ENCODE assay signal across 23 cellular contexts in the genomic region with DNA sequence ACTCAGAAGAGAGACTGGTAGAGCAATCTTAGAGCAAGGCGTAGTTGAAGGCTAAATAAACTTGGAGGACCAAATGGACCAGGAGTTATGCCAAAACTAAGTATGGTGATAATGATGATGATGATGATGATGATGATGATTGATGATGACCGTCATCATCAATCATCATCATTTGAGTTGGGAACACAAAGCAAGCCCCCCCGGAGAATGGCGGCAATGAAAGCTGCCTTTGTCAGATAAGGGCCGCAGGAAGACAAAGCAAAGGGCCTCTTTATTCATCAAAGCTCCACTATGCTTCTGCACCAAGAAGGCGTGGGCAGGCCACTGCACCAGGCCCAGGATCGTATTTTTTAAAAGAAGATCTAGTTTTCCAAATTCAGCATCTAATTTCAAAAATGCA.
DNase-seq lines count a peak whose midpoint lies in the region; ATAC-seq, FAIRE-seq and TF ChIP-seq lines count a peak whose summit lies in the region.
"Had no signal": no experiment of that assay in that cellular context is flagged by ENCODE, and none has a peak within 500 bp of the region (broad histone marks: within the 10 kb centered on the region; RNA-seq: fewer than 3 reads in every experiment).

No MANE protein-coding gene starts in this region.

- H3K79me2 ChIP-seq in HepG2 (ENCODE audit: insufficient read depth, low read length), result no peaks in the 10 kb centered on the region

- CTCF ChIA-PET in HepG2 (lab: Yijun Ruan, JAX; ENCODE audit: low intra/inter-chr PET ratio, low total read pairs), result no interaction called here

- H3K27ac ChIP-seq in HepG2 (ENCODE audit: extremely low read length, insufficient read depth, low read length), result no peak overlapping the region
- no peak overlapping the region for H3K27ac ChIP-seq in right lobe of liver
- H3K27ac ChIP-seq in mesodermal cell (ENCODE audit: low read depth, low read length, severe bottlenecking), result peak overlapping the region; percentile 64
- H3K27ac ChIP-seq: 22Rv1, A549, BLaER1, HL-60 had no signal

- intact Hi-C loops in HepG2 (cut with micrococcal nuclease; ENCODE audit: unreplicated experiment) (no loop called here), right lobe of liver (cut with DNase I) (no loop called here)

- H3K9me3 ChIP-seq in HepG2 (ENCODE audit: low read length), result no peaks in the 10 kb centered on the region
- no peaks in the 10 kb centered on the region for H3K9me3 ChIP-seq in right lobe of liver
- H3K9me3 ChIP-seq in mesodermal cell (ENCODE audit: control insufficient read depth, low read length), result no peaks in the 10 kb centered on the region
- H3K9me3 ChIP-seq: A549, BLaER1 had no signal

- TF ChIP-seq POLR2A in HepG2 (IDR thresholded peaks at IDR 0.05; ENCODE audit: insufficient read depth in 1 of 2, low read depth in 2 of 2, low read length in 2 of 2), result no peak
- no peak for TF ChIP-seq POLR2A in right lobe of liver (IDR thresholded peaks at IDR 0.05)

- in situ Hi-C loops in HepG2 (cut with HindIII; ENCODE audit: extremely low pct_ligation_motif_present, low pct_unique_long_range_greater_than_20kb), result no loop called here

- DNase-seq in HepG2 (ENCODE audit: low spot score) (no peak), right lobe of liver (no peak), retina (peak; percentile 71), NCI-H526 treated with DMSO at 0.1 percent for 48 hours (lab: John Stamatoyannopoulos, UW) (no peak)
- DNase-seq: Calu3; CD4-positive, alpha-beta memory T cell; DND-41; EL; HCEC 1CT; HFFc6; IMR-90; KBM-7 had no signal

- ATAC-seq in HepG2 (no peak), right lobe of liver (no peak), SK-N-SH treated with all-trans-retinoic acid at 6 μM for 48 hours (no peak), GM21737 (IDR thresholded peaks at IDR 0.05; ENCODE audit: unreplicated experiment) (no peak)
- ATAC-seq: A549, GM23338 had no signal

- H2AFZ ChIP-seq in HepG2 (ENCODE audit: low read length), result no peak overlapping the region
- H2AFZ ChIP-seq: GM23338 had no signal

- POLR2A ChIA-PET in HepG2 (lab: Yijun Ruan, JAX), result no interaction called here

- no peak overlapping the region for H3K4me2 ChIP-seq in HepG2 (ENCODE audit: low read depth, low read length)
- H3K4me2 ChIP-seq: A549, BLaER1, GM23338 had no signal

- no peak for TF ChIP-seq RAD21 in HepG2 (CRISPR knock-in tag; IDR thresholded peaks at IDR 0.05)

- BruUV-seq in HepG2 (replicated peaks; lab: Mats Ljungman, UMichigan), result no TSS peak

- no peaks in the 10 kb centered on the region for H4K20me1 ChIP-seq in HepG2 (ENCODE audit: insufficient read depth, low read length)
- H4K20me1 ChIP-seq: BLaER1 had no signal

- no peak overlapping the region for H3K4me3 ChIP-seq in HepG2 (replicated peaks in 1 of 3; ENCODE audit: insufficient read depth in 1 of 3, low read depth in 2 of 3, low read length in 3 of 3)
- no peak overlapping the region for H3K4me3 ChIP-seq in right lobe of liver
- H3K4me3 ChIP-seq in mesodermal cell (ENCODE audit: extremely low read depth, insufficient read depth, low read length, poor library complexity, severe bottlenecking), result no peak overlapping the region
- H3K4me3 ChIP-seq: A549, BLaER1, GM23338 had no signal

- H3K36me3 ChIP-seq in HepG2 (replicated peaks in 1 of 2; ENCODE audit: control insufficient read depth in 1 of 2, insufficient read depth in 2 of 2, low read length in 2 of 2) (no peaks in the 10 kb centered on the region), right lobe of liver (no peaks in the 10 kb centered on the region), mesodermal cell (ENCODE audit: control insufficient read depth, insufficient read depth, low read length) (no peaks in the 10 kb centered on the region)
- H3K36me3 ChIP-seq: BLaER1 had no signal

- H3K9ac ChIP-seq in HepG2 (ENCODE audit: insufficient read depth, low read depth, low read length), result no peak overlapping the region
- H3K9ac ChIP-seq: BLaER1 had no signal

- no peak for FAIRE-seq in HepG2 (lab: Jason Lieb, UNC)
- FAIRE-seq: A549, GM12891, GM19239, H54 had no signal

- TF ChIP-seq CTCF in HepG2 (CRISPR knock-in tag; IDR thresholded peaks at IDR 0.05) (no peak), right lobe of liver (IDR thresholded peaks at IDR 0.05) (no peak)

- WGBS in HepG2 (ENCODE audit: low lambda C conversion rate), result 70% methylated on average over 7 of the region's 7 CpGs
- 86% methylated on average over 6 of the region's 7 CpGs for WGBS in right lobe of liver (ENCODE audit: insufficient coverage, low coverage, low lambda C conversion rate, missing lambda C conversion rate)
- WGBS in mesodermal cell (ENCODE audit: insufficient coverage in 2 of 2), 2 experiments, result 88 to 94% methylated on average over 7 of the region's 7 CpGs

- H3K27me3 ChIP-seq in HepG2 (ENCODE audit: control insufficient read depth in 1 of 2, insufficient read depth in 2 of 2, low read length in 2 of 2), result peaks cover 4% of the 10 kb centered on the region in 2 experiments; a peak in 2 of 5 replicates
- H3K27me3 ChIP-seq in right lobe of liver, result no peaks in the 10 kb centered on the region
- H3K27me3 ChIP-seq: BLaER1 had no signal

- TF ChIP-seq EP300 in HepG2 (IDR thresholded peaks at IDR 0.05; ENCODE audit: low read depth in 2 of 2, low read length in 2 of 2) (no peak), HepG2 (CRISPR knock-in tag; IDR thresholded peaks at IDR 0.05; ENCODE audit: borderline replicate concordance) (no peak)

- peaks cover 5% of the 10 kb centered on the region for H3K4me1 ChIP-seq in HepG2 (ENCODE audit: insufficient read depth, low read length)
- no peaks in the 10 kb centered on the region for H3K4me1 ChIP-seq in right lobe of liver
- H3K4me1 ChIP-seq in mesodermal cell (ENCODE audit: control insufficient read depth, insufficient read depth, low read length, poor library complexity, severe bottlenecking), result no peaks in the 10 kb centered on the region
- H3K4me1 ChIP-seq: A549, BLaER1 had no signal

TF ChIP-seq in HepG2, 621 proteins besides CTCF, POLR2A, EP300 and RAD21:
- TF ChIP-seq ZNF251 (CRISPR knock-in tag; IDR thresholded peaks at IDR 0.05) (no peak), SMARCE1 (IDR thresholded peaks at IDR 0.05; ENCODE audit: borderline replicate concordance) (no peak), CREB1 (IDR thresholded peaks at IDR 0.05) (peak; percentile 83), CREB1 (CRISPR knock-in tag; IDR thresholded peaks at IDR 0.05) (no peak)
- TF ChIP-seq, protein P1, sequence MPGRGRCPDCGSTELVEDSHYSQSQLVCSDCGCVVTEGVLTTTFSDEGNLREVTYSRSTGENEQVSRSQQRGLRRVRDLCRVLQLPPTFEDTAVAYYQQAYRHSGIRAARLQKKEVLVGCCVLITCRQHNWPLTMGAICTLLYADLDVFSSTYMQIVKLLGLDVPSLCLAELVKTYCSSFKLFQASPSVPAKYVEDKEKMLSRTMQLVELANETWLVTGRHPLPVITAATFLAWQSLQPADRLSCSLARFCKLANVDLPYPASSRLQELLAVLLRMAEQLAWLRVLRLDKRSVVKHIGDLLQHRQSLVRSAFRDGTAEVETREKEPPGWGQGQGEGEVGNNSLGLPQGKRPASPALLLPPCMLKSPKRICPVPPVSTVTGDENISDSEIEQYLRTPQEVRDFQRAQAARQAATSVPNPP (CRISPR knock-in tag; IDR thresholded peaks at IDR 0.05), result no peak
- TF ChIP-seq, protein P2, sequence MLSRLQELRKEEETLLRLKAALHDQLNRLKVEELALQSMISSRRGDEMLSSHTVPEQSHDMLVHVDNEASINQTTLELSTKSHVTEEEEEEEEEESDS (CRISPR knock-in tag; IDR thresholded peaks at IDR 0.05; ENCODE audit: borderline replicate concordance), result no peak
- TF ChIP-seq, protein P3, sequence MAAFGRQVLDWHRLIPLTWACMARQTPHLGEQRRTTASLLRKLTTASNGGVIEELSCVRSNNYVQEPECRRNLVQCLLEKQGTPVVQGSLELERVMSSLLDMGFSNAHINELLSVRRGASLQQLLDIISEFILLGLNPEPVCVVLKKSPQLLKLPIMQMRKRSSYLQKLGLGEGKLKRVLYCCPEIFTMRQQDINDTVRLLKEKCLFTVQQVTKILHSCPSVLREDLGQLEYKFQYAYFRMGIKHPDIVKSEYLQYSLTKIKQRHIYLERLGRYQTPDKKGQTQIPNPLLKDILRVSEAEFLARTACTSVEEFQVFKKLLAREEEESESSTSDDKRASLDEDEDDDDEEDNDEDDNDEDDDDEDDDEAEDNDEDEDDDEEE (CRISPR knock-in tag; IDR thresholded peaks at IDR 0.05), result no peak

TF ChIP-seq in SK-N-SH treated with all-trans-retinoic acid at 6 μM for 48 hours, 23 proteins besides CTCF, POLR2A, EP300 and RAD21 (continues in another document):
- TF ChIP-seq ISL1 (CRISPR knock-in tag; IDR thresholded peaks at IDR 0.05) (no peak), ARNTL (CRISPR knock-in tag; IDR thresholded peaks at IDR 0.05; ENCODE audit: borderline replicate concordance, low read depth) (no peak), BACH2 (CRISPR knock-in tag; IDR thresholded peaks at IDR 0.05; ENCODE audit: borderline replicate concordance) (no peak), TCF4 (CRISPR knock-in tag; IDR thresholded peaks at IDR 0.05; ENCODE audit: borderline replicate concordance) (no peak), TOX (CRISPR knock-in tag; IDR thresholded peaks at IDR 0.05; ENCODE audit: borderline replicate concordance) (no peak), ZNF70 (CRISPR knock-in tag; IDR thresholded peaks at IDR 0.05) (no peak)
- TF ChIP-seq, protein P4, sequence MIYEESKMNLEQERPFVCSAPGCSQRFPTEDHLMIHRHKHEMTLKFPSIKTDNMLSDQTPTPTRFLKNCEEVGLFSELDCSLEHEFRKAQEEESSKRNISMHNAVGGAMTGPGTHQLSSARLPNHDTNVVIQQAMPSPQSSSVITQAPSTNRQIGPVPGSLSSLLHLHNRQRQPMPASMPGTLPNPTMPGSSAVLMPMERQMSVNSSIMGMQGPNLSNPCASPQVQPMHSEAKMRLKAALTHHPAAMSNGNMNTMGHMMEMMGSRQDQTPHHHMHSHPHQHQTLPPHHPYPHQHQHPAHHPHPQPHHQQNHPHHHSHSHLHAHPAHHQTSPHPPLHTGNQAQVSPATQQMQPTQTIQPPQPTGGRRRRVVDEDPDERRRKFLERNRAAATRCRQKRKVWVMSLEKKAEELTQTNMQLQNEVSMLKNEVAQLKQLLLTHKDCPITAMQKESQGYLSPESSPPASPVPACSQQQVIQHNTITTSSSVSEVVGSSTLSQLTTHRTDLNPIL (CRISPR knock-in tag; IDR thresholded peaks at IDR 0.05; ENCODE audit: low read depth), result no peak
